In the genomic region with DNA sequence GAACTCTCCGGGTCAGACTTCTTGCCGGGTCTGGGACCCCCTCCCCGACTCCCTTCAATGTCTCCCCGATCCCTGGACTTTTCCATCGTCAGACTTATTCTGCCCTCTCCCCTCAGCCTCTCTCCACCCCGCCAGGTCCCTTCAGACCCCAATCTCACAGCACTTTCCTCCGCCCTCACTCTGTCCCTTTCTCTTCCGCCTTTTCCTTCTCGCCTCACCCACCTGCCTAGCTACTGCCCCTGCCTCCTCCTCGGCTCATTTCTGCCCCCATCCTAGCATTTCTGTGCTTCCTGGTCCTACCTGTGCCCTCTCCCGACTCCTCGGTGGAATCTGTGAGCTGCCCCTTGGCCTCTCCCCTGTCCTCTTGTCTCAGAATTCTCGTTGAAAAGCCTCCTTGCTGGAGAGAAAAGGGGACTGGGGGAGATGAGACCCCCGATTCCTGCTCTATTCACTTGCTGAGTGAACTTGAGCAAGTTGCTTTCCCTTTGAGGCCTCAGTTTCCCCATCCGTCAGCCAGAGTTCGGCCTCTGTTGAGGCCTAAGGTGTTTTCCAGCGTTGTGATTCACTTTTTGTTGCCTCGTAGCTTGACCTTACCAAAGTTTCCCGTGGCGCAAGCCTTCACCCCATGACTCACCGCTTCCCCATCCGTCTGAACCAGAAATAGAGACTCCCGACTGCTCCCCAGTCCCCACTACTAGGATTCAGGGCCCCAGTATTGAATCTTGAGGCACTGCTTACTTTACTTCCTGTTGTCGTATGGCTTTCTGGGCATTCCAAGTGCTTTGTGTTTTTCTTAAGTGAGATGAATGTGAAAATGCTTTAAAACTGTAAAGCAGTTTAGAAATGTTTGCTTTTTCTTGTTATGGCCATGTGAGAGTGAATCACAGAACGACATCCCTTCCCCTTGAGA, we compare ENCODE assay signal across 8 cellular contexts. TPM values are rescaled to one million over a fixed set of nuclear protein-coding genes. Genes with fewer than 3 reads are reported as not detected.
A peak's percentile ranks its signal among the peaks of the same experiment; 100 is the strongest.
DNase-seq lines count a peak whose midpoint lies in the region; ATAC-seq lines count a peak whose summit lies in the region.

No MANE protein-coding gene starts in this region.

- peak overlapping the region; percentile 87 for H3K9ac ChIP-seq in iPS-15b (ENCODE audit: low read depth, low read length)
- peak overlapping the region; percentile 96 for H3K9ac ChIP-seq in skeletal muscle satellite cell (ENCODE audit: low read depth, low read length)

- in situ Hi-C loops in SK-MEL-5 (cut with HindIII; ENCODE audit: low pct_unique_long_range_greater_than_20kb, low sequenced_read_pairs), result no loop called here

- H3K36me3 ChIP-seq in iPS-15b (ENCODE audit: control insufficient read depth, insufficient read depth, low read length) (no peaks in the 10 kb centered on the region), skeletal muscle satellite cell (ENCODE audit: insufficient read depth, low read length) (peaks cover 4% of the 10 kb centered on the region)

- H3K9me3 ChIP-seq in iPS-15b (ENCODE audit: control insufficient read depth, insufficient read depth, low read length), result no peaks in the 10 kb centered on the region
- H3K9me3 ChIP-seq in skeletal muscle satellite cell (replicated peaks; ENCODE audit: low read length), result no peaks in the 10 kb centered on the region

- peak; percentile 7 for ATAC-seq in HG02973 (IDR thresholded peaks at IDR 0.05; ENCODE audit: unreplicated experiment)
- no peak for ATAC-seq in HG02588 (IDR thresholded peaks at IDR 0.05; ENCODE audit: unreplicated experiment)

- DNase-seq in GF-D8 (lab: John Stamatoyannopoulos, UW) (peak; percentile 12), SK-MEL-5 (ENCODE audit: low read depth, low spot score) (peak; percentile 22), astrocyte of the hippocampus (ENCODE audit: low read depth, low spot score) (peak; percentile 78), hippocampal formation (lab: John Stamatoyannopoulos, UW) (no peak)

- H3K4me1 ChIP-seq in iPS-15b (ENCODE audit: control insufficient read depth, insufficient read depth, low read length), result peaks cover 4% of the 10 kb centered on the region
- peaks cover 12% of the 10 kb centered on the region for H3K4me1 ChIP-seq in skeletal muscle satellite cell (ENCODE audit: control insufficient read depth, insufficient read depth, low read length)

- H3K27me3 ChIP-seq in iPS-15b (ENCODE audit: control insufficient read depth, insufficient read depth, low read length), result no peaks in the 10 kb centered on the region
- H3K27me3 ChIP-seq in skeletal muscle satellite cell (ENCODE audit: control insufficient read depth, insufficient read depth, low read length), result no peaks in the 10 kb centered on the region

- H3K4me3 ChIP-seq in iPS-15b (ENCODE audit: low read depth, low read length), result peak overlapping the region; percentile 78
- peak overlapping the region; percentile 81 for H3K4me3 ChIP-seq in skeletal muscle satellite cell (ENCODE audit: low read length)

- H3K4me2 ChIP-seq in skeletal muscle satellite cell (ENCODE audit: low read length), result peak overlapping the region; percentile 97

RNA-seq across cellular contexts. Expression of gene CHMP4B, which starts 0.9 kb away (rescaled TPM):
- total RNA-seq in SK-MEL-5 (2014; rRNA removed; shearing (Covaris generic)), result 28.4 and 34.3 TPM in 2 replicates
- polyA plus RNA-seq in SK-MEL-5 (2015; cell fraction: cytosol; rRNA removed), result 83.5 and 99.9 TPM in 2 replicates
- 5.3 and 20.5 TPM in 2 replicates for polyA plus RNA-seq in SK-MEL-5 (2015; cell fraction: nucleus; rRNA removed)
- 22.8 and 23.8 TPM in 2 replicates for total RNA-seq in skeletal muscle satellite cell (2012; rRNA removed)

Comparison
In these comparisons a context has a peak if more than half of its experiments do, and no peak if none do; other contexts are left out.
1. DNase-seq: peak in GF-D8 (single experiment), SK-MEL-5 (single experiment) and astrocyte of the hippocampus (single experiment); none in hippocampal formation (0 of 2).